In the genomic region with DNA sequence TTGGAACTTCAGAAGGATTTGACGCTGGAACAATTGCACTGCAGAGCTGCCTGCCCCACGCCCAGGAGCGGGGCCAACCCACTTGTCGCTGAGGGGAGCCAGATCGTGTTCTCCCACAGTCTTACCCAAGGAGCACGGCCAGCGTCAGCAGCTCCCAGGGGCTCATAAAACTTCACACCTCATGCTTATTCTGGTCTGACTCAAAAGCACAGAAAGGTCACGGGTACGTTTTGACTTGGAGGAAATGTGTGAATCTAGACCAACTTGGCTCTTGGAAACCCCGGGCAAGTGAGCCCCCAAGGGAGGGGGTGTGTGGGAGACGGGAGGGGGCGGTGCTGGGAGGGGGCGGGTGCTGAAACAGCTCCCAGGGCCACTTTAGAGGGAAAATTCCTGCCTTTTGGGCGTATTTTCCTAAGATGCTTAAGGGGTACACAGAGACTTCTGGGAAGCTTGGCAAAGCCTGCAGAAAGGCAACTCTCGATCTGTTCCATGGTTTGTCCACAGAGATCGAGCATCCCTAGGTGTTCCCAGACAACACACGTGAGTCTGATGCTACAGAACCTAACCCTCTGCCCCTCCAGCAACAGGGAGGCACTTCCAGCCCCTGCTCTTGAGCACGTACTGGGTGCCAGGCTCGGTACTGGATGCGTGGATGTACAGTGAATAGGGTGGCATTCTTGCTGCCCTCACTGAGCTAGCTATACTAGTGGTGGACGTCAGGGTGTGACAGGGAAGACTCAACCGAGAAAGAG, we compare ENCODE assay signal across 8 cellular contexts.
DNase-seq lines count a peak whose midpoint lies in the region; ATAC-seq and TF ChIP-seq lines count a peak whose summit lies in the region.

No MANE protein-coding gene starts in this region.

- H3K27ac ChIP-seq in hepatocyte (peak overlapping the region; percentile 22), MM.1S (ENCODE audit: low read length) (no peak overlapping the region), smooth muscle cell (ENCODE audit: low read depth) (no peak overlapping the region)

- H4K20me1 ChIP-seq in hepatocyte (ENCODE audit: insufficient read depth, poor library complexity, severe bottlenecking) (no peaks in the 10 kb centered on the region), MM.1S (ENCODE audit: insufficient read depth, low read length) (no peaks in the 10 kb centered on the region), smooth muscle cell (ENCODE audit: low read depth) (no peaks in the 10 kb centered on the region)

- H3F3A ChIP-seq in MM.1S (ENCODE audit: insufficient read depth, low read length) (no peaks in the 10 kb centered on the region), smooth muscle cell (ENCODE audit: low read depth) (no peaks in the 10 kb centered on the region)

- H3K27me3 ChIP-seq in hepatocyte (no peaks in the 10 kb centered on the region), MM.1S (replicated peaks; ENCODE audit: insufficient read depth, low read length) (no peaks in the 10 kb centered on the region), smooth muscle cell (ENCODE audit: low read depth) (peaks cover 4% of the 10 kb centered on the region)

- TF ChIP-seq CTCF in hepatocyte (IDR thresholded peaks at IDR 0.05; ENCODE audit: poor library complexity) (no peak), MM.1S (IDR thresholded peaks at IDR 0.05; ENCODE audit: low read length) (no peak), smooth muscle cell (IDR thresholded peaks at IDR 0.05; ENCODE audit: borderline replicate concordance, insufficient read depth, poor library complexity, severe bottlenecking) (no peak)

- H2AFZ ChIP-seq in hepatocyte (no peak overlapping the region), MM.1S (ENCODE audit: low read length) (no peak overlapping the region), smooth muscle cell (ENCODE audit: low read depth) (no peak overlapping the region)

- no peak overlapping the region for H3K9ac ChIP-seq in MM.1S (ENCODE audit: low read length)
- H3K9ac ChIP-seq in smooth muscle cell (ENCODE audit: low read depth) = no peak overlapping the region

- DNase-seq in GM04503 (ENCODE audit: low read depth) (peak; percentile 45), hepatocyte (ENCODE audit: low spot score) (peak; percentile 61), MM.1S (no peak), smooth muscle cell (lab: John Stamatoyannopoulos, UW; ENCODE audit: unreplicated experiment) (no peak), NCI-H345 treated with DMSO at 0.1 percent for 48 hours (lab: John Stamatoyannopoulos, UW; ENCODE audit: unreplicated experiment) (no peak)
- DNase-seq in activated T-helper 9 cell treated with anti-CD3 and anti-CD28 coated beads, Interleukin-2, amount 50 U/mL, for 16 hours (ENCODE audit: low read depth) = peak; percentile 9
- DNase-seq in stimulated activated CD4-positive, alpha-beta T cell treated with anti-CD3 and anti-CD28 coated beads, Interleukin-1b, Interleukin-23, amount 100 ng/mL, for 48 hours = peak; percentile 75

- 43% methylated on average over 21 of the region's 22 CpGs for WGBS in hepatocyte (ENCODE audit: low lambda C conversion rate, missing lambda C conversion rate)
- WGBS in smooth muscle cell (ENCODE audit: low lambda C conversion rate) = 58% methylated on average over 22 of the region's 22 CpGs

- H3K79me2 ChIP-seq in hepatocyte = no peaks in the 10 kb centered on the region
- no peaks in the 10 kb centered on the region for H3K79me2 ChIP-seq in MM.1S (ENCODE audit: low read length)
- no peaks in the 10 kb centered on the region for H3K79me2 ChIP-seq in smooth muscle cell (ENCODE audit: low read depth)

- no peaks in the 10 kb centered on the region for H3K36me3 ChIP-seq in hepatocyte (replicated peaks; ENCODE audit: insufficient read depth, low read depth)
- H3K36me3 ChIP-seq in MM.1S (replicated peaks; ENCODE audit: insufficient read depth, low read length) = no peaks in the 10 kb centered on the region
- H3K36me3 ChIP-seq in smooth muscle cell (ENCODE audit: low read depth) = no peaks in the 10 kb centered on the region

- H3K9me3 ChIP-seq in hepatocyte (ENCODE audit: low read depth) (no peaks in the 10 kb centered on the region), MM.1S (replicated peaks; ENCODE audit: insufficient read depth, low read length) (no peaks in the 10 kb centered on the region), smooth muscle cell (replicated peaks; ENCODE audit: low read depth) (no peaks in the 10 kb centered on the region)

- peaks cover 24% of the 10 kb centered on the region for H3K4me1 ChIP-seq in hepatocyte (ENCODE audit: insufficient read depth)
- no peaks in the 10 kb centered on the region for H3K4me1 ChIP-seq in MM.1S (ENCODE audit: low read length)
- H3K4me1 ChIP-seq in smooth muscle cell (ENCODE audit: low read depth) = peaks cover 12% of the 10 kb centered on the region

- H3K4me2 ChIP-seq in hepatocyte = peak overlapping the region; percentile 56
- H3K4me2 ChIP-seq in MM.1S (ENCODE audit: low read depth, low read length) = no peak overlapping the region
- no peak overlapping the region for H3K4me2 ChIP-seq in smooth muscle cell

- H3K4me3 ChIP-seq in hepatocyte (no peak overlapping the region), MM.1S (ENCODE audit: low read length) (no peak overlapping the region), smooth muscle cell (no peak overlapping the region)

- ATAC-seq in GM18498 (IDR thresholded peaks at IDR 0.05; ENCODE audit: unreplicated experiment) = no peak

- H3K9me2 ChIP-seq in hepatocyte (replicated peaks; ENCODE audit: insufficient read depth) (no peaks in the 10 kb centered on the region), MM.1S (replicated peaks; ENCODE audit: insufficient read depth, low read length) (no peaks in the 10 kb centered on the region)

Comparison
In these comparisons a context has a peak if more than half of its experiments do, and no peak if none do; other contexts are left out.
1. DNase-seq: peak in GM04503 (single experiment), activated T-helper 9 cell treated with anti-CD3 and anti-CD28 coated beads, Interleukin-2, amount 50 U/mL, for 16 hours (single experiment), hepatocyte (single experiment) and stimulated activated CD4-positive, alpha-beta T cell treated with anti-CD3 and anti-CD28 coated beads, Interleukin-1b, Interleukin-23, amount 100 ng/mL, for 48 hours (single experiment); none in MM.1S (single experiment), smooth muscle cell (single experiment) and NCI-H345 treated with DMSO at 0.1 percent for 48 hours (single experiment).